Comparison of ENCODE assay signal across 8 cellular contexts in the genomic region with DNA sequence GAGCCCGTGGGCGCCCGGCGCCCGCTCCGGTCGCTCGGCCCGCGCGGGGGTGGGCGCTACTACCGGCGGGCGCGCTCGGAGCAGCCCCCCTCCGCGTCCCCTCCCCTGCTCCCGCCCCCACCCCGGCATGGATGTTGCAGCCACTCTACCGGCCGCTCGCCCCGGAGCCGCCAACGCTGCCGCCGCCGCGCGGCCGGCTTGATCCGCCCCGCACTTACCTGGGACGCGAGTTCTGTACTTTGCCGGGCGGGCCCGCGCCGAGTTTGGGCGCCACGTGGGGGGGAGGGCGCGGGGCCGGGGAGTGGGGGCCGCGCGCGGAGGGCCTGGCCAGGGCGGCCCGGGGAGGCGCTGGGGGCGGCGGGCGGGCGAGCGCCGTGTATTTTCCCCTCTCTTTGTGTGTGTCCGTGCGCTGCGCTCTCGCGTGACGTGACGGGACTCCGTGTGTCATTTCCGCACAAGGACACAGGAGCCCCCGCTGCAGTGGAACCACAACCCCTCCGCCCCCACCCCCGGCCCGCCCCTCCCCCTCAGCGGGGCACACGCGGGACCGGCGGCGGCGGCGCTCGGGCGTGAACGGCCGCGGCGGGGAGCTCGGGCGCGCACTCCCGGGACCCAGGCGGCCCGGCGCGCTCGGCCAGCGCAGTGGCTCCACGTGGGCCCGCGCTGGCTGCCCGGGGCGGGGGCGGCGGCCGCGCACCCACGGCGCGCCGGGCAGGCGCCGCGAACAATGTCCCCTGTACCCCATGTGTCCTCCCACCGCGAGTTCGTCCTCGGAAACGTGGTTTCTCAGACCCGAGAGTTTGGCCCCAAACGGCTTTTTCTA. TPM values are rescaled to one million over a fixed set of nuclear protein-coding genes. Genes with fewer than 3 reads are reported as not detected.
DNase-seq lines count a peak whose midpoint lies in the region; ATAC-seq and TF ChIP-seq lines count a peak whose summit lies in the region.

BEND3 (minus strand) TSS at position 644 of the 823 bp plus-strand sequence. CDS start 16,230 bp downstream, outside the sequence.

- no peaks in the 10 kb centered on the region for H4K20me1 ChIP-seq in neural progenitor cell (ENCODE audit: low read depth)

- H3K4me1 ChIP-seq in foreskin keratinocyte = no peaks in the 10 kb centered on the region
- H3K4me1 ChIP-seq in neural progenitor cell = peaks cover 16% of the 10 kb centered on the region
- peaks cover 22% of the 10 kb centered on the region for H3K4me1 ChIP-seq in vagina

- peaks cover 39% of the 10 kb centered on the region for H3F3A ChIP-seq in neural progenitor cell (ENCODE audit: low read depth)

- H3K9me3 ChIP-seq in neural progenitor cell (ENCODE audit: low read depth) (no peaks in the 10 kb centered on the region), vagina (no peaks in the 10 kb centered on the region)

- H3K27me3 Mint-ChIP-seq in activated T-helper 17 cell treated with anti-CD3 and anti-CD28 coated beads, Interleukin-2, amount 50 U/mL, for 72 hours = peaks cover 7% of the 10 kb centered on the region
- peaks cover 8% of the 10 kb centered on the region for H3K27me3 Mint-ChIP-seq in neural progenitor cell (ENCODE audit: insufficient read depth, low read depth)

- DNase-seq in NCI-H2196 treated with DMSO at 0.1 percent for 48 hours (lab: John Stamatoyannopoulos, UW; ENCODE audit: unreplicated experiment) (peak; percentile 58), foreskin keratinocyte (no peak), neural progenitor cell (ENCODE audit: low spot score) (peak; percentile 81), vagina (ENCODE audit: extremely low spot score in 2 of 2) (no peak), HPDE6-E6E7 (ENCODE audit: extremely low spot score) (no peak)

- H3K4me3 ChIP-seq in neural progenitor cell (peak within 1 kb of the TSS; percentile 87), vagina (peak within 1 kb of the TSS; percentile 67 to 95)

- no peak within 1 kb of the TSS for H3K9ac ChIP-seq in neural progenitor cell

- H3K27ac ChIP-seq in foreskin keratinocyte (no peak within 1 kb of the TSS), neural progenitor cell (peak within 1 kb of the TSS; percentile 98), vagina (peak within 1 kb of the TSS; percentile 76)

- H3K36me3 ChIP-seq in neural progenitor cell (no peaks in the 10 kb centered on the region), vagina (no peaks in the 10 kb centered on the region)

- H3K4me1 Mint-ChIP-seq in activated T-helper 17 cell treated with anti-CD3 and anti-CD28 coated beads, Interleukin-2, amount 50 U/mL, for 72 hours = no peaks in the 10 kb centered on the region
- H3K4me1 Mint-ChIP-seq in neural progenitor cell = peaks cover 31% of the 10 kb centered on the region

- H3K36me3 Mint-ChIP-seq in activated T-helper 17 cell treated with anti-CD3 and anti-CD28 coated beads, Interleukin-2, amount 50 U/mL, for 72 hours (ENCODE audit: low read depth) = no peaks in the 10 kb centered on the region
- H3K36me3 Mint-ChIP-seq in neural progenitor cell = peaks cover 10% of the 10 kb centered on the region

- H2AFZ ChIP-seq in neural progenitor cell (replicated peaks) = peak within 1 kb of the TSS; percentile 88

- H3K9me3 Mint-ChIP-seq in activated T-helper 17 cell treated with anti-CD3 and anti-CD28 coated beads, Interleukin-2, amount 50 U/mL, for 72 hours = no peaks in the 10 kb centered on the region
- no peaks in the 10 kb centered on the region for H3K9me3 Mint-ChIP-seq in neural progenitor cell

- H3K27ac Mint-ChIP-seq in activated T-helper 17 cell treated with anti-CD3 and anti-CD28 coated beads, Interleukin-2, amount 50 U/mL, for 72 hours = peak within 1 kb of the TSS; percentile 61
- H3K27ac Mint-ChIP-seq in neural progenitor cell = peak within 1 kb of the TSS; percentile 99

- ATAC-seq in GM18502 (IDR thresholded peaks at IDR 0.05; ENCODE audit: poor library complexity, unreplicated experiment) = peak; percentile 29
- ATAC-seq in HG02623 (IDR thresholded peaks at IDR 0.05; ENCODE audit: unreplicated experiment) = peak; percentile 15
- ATAC-seq in activated T-helper 17 cell treated with anti-CD3 and anti-CD28 coated beads, Interleukin-2, amount 50 U/mL, for 72 hours (replicated peaks) = peak; percentile 26
- peak; percentile 20 for ATAC-seq in foreskin keratinocyte

- H3K27me3 ChIP-seq in foreskin keratinocyte = no peaks in the 10 kb centered on the region
- H3K27me3 ChIP-seq in neural progenitor cell = no peaks in the 10 kb centered on the region
- no peaks in the 10 kb centered on the region for H3K27me3 ChIP-seq in vagina

- H3K79me2 ChIP-seq in neural progenitor cell (ENCODE audit: low read depth) = peaks cover 41% of the 10 kb centered on the region

- TF ChIP-seq POLR2A in vagina (IDR thresholded peaks at IDR 0.05) = no peak

- peak within 1 kb of the TSS; percentile 80 for H3K4me2 ChIP-seq in neural progenitor cell

- intact Hi-C loops in vagina (cut with DNase I) = no loop called here

- H3K4me3 Mint-ChIP-seq in activated T-helper 17 cell treated with anti-CD3 and anti-CD28 coated beads, Interleukin-2, amount 50 U/mL, for 72 hours = peak within 1 kb of the TSS; percentile 78
- H3K4me3 Mint-ChIP-seq in neural progenitor cell = peak within 1 kb of the TSS; percentile 96

- TF ChIP-seq CTCF in foreskin keratinocyte (conservative IDR thresholded peaks at IDR 0.05) (no peak), neural progenitor cell (IDR thresholded peaks at IDR 0.05) (no peak), vagina (IDR thresholded peaks at IDR 0.05) (no peak)

RNA-seq across cellular contexts. Expression of gene BEND3, which starts in this region (rescaled TPM):
- total RNA-seq in activated T-helper 17 cell treated with anti-CD3 and anti-CD28 coated beads, Interleukin-2, amount 50 U/mL, for 72 hours = 1 to 10 TPM; 4.4 to 5.1 TPM
- 8.3 and 8.4 TPM in 2 replicates for total RNA-seq in foreskin keratinocyte
- polyA plus RNA-seq in foreskin keratinocyte = 1.9 and 2.1 TPM in 2 replicates
- total RNA-seq in neural progenitor cell (ENCODE audit: low replicate concordance) = 9.2 and 11.2 TPM in 2 replicates
- 2.0 TPM for total RNA-seq in vagina

Comparison
In these comparisons a context has a peak if more than half of its experiments do, and no peak if none do; other contexts are left out.
1. DNase-seq: peak in NCI-H2196 treated with DMSO at 0.1 percent for 48 hours (single experiment) and neural progenitor cell (single experiment); none in foreskin keratinocyte (0 of 2), vagina (0 of 2) and HPDE6-E6E7 (single experiment).
2. Peak in every context shown above with its lines, with median percentiles within 50 percentile points of each other: ATAC-seq.